Comparison of ENCODE assay signal across 28 cellular contexts in genomic region chr5:138160706-138161105, GRCh38. TPM values are rescaled to one million over a fixed set of nuclear protein-coding genes. Genes with fewer than 3 reads are reported as not detected.
"Had no signal": no experiment of that assay in that cellular context is flagged by ENCODE, and none has a peak within 500 bp of the region (broad histone marks: within the 10 kb centered on the region; RNA-seq: fewer than 3 reads in every experiment).

No MANE protein-coding gene starts in this region.

- H3K9me3 ChIP-seq: left ventricle myocardium inferior, neutrophil, ovary, right atrium auricular region, right lobe of liver, testis, thyroid gland, transverse colon, upper lobe of left lung, vagina had no signal

- ATAC-seq: natural killer cell; right lobe of liver; stimulated activated memory B cell treated with anti-CD40 and anti-IgM and Interleukin-4, amounts not matched to agents 10 μg/mL and 1 μg/mL and 100 μg/mL, for 72 hours; stimulated activated naive CD8-positive, alpha-beta T cell treated with anti-CD3 and anti-CD28 coated beads, Interleukin-15, amount 100 ng/mL, for 72 hours had no signal

- DNase-seq: islet precursor cell; left ventricle myocardium inferior; mesendoderm; naive B cell; natural killer cell; nephron progenitor cell; occipital lobe; ovary; right lobe of liver; stimulated activated CD4-positive, alpha-beta T cell treated with anti-CD3 and anti-CD28 coated beads, Interleukin-1b, Interleukin-23, amount 100 ng/mL, for 48 hours; stimulated activated CD4-positive, alpha-beta T cell treated with anti-CD3 and anti-CD28 coated beads, Interleukin-2, amount 100 ng/mL, for 48 hours; stimulated activated CD4-positive, alpha-beta T cell treated with anti-CD3 and anti-CD28 coated beads, Interleukin-4, amount 100 ng/mL, for 4 hours; stimulated activated CD8-positive, alpha-beta memory T cell treated with anti-CD3 and anti-CD28 coated beads, Interleukin-4, amount 100 ng/mL, for 48 hours; stimulated activated naive CD4-positive, alpha-beta T cell treated with Interleukin-2 at 50 U/mL for 16 hours; stimulated activated naive CD8-positive, alpha-beta T cell treated with anti-CD3 and anti-CD28 coated beads, Interleukin-15, amount 100 ng/mL, for 72 hours; testis; thyroid gland; transverse colon; upper lobe of left lung had no signal

- H3K27ac ChIP-seq: left ventricle myocardium inferior, neural progenitor cell, neutrophil, ovary, right atrium auricular region, right lobe of liver, testis, thyroid gland, transverse colon, upper lobe of left lung, vagina had no signal

- H3K27me3 ChIP-seq: neural progenitor cell, neutrophil, ovary, right atrium auricular region, right lobe of liver, testis, thyroid gland, transverse colon, upper lobe of left lung, vagina had no signal

- H3K4me3 ChIP-seq: left ventricle myocardium inferior, lung, neural progenitor cell, ovary, right atrium auricular region, right lobe of liver, smooth muscle cell, testis, thyroid gland, transverse colon, upper lobe of left lung, vagina had no signal

- H3K4me1 ChIP-seq: left ventricle myocardium inferior, neural progenitor cell, right atrium auricular region, right lobe of liver, testis, thyroid gland, transverse colon, upper lobe of left lung, vagina had no signal

- H3K36me3 ChIP-seq: ovary had no signal

RNA-seq across cellular contexts. Expression of gene NME5, which starts 21.5 kb away (rescaled TPM):
- total RNA-seq: mononuclear cell, natural killer cell, skeletal muscle tissue, transverse colon, vagina had no signal
